In the genomic region with DNA sequence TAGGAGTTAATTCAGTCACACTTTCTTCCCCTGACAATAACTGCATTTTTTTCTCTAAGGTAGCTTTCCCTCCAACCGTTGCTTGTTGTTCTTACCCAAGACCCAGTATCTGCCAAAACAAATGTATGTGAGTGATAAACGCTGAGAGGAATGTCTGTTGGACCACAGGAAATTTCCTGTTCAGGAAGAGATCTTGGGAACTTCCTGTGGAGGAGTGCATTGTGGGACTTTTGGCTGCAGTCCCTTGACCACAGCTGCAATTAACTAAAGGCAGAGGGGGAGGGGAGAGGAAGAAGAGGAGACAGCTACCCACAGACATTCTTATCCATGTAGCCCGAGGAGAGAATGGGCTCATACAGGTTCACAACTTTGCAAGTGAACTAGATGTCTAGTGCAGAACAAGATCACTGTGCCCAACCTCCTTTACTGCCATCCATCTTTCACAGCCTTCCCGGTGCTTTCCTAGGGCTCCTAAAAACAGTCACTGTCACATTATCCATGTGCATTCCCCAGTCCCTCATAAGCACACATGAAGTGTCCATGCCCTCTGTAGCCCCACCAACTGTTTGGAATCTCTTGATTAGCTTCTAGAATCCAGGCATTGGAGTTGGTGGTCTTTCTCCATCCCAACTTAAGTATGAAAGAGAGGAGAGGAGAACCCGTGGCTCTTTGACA, we compare ENCODE assay signal across 9 cellular contexts.
A peak's percentile ranks its signal among the peaks of the same experiment; 100 is the strongest.
DNase-seq lines count a peak whose midpoint lies in the region; ATAC-seq and TF ChIP-seq lines count a peak whose summit lies in the region.
"Had no signal": no experiment of that assay in that cellular context is flagged by ENCODE, and none has a peak within 500 bp of the region (broad histone marks: within the 10 kb centered on the region; RNA-seq: fewer than 3 reads in every experiment).

No MANE protein-coding gene starts in this region.

- TF ChIP-seq CTCF in fibroblast of pulmonary artery (IDR thresholded peaks at IDR 0.05; ENCODE audit: low read length, missing control alignments): no peak

- H3K36me3 ChIP-seq in thymus (ENCODE audit: control insufficient read depth, insufficient read depth): peaks cover 8% of the 10 kb centered on the region

- H3K4me1 ChIP-seq in thymus (ENCODE audit: control insufficient read depth, insufficient read depth, low read length): peaks cover 37% of the 10 kb centered on the region

- H3K9me3 Mint-ChIP-seq in activated CD4-positive, alpha-beta memory T cell treated with anti-CD3 and anti-CD28 coated beads, Interleukin-2, amount 10 ng/mL, durations not matched to agents 7 days and 5 days: peaks cover 3% of the 10 kb centered on the region
- no peaks in the 10 kb centered on the region for H3K9me3 Mint-ChIP-seq in activated CD4-positive, alpha-beta memory T cell treated with anti-CD3 and anti-CD28 coated beads for 36 hours

- ATAC-seq in GM18858 (IDR thresholded peaks at IDR 0.05; ENCODE audit: unreplicated experiment): no peak

- no peaks in the 10 kb centered on the region for H3K27me3 ChIP-seq in thymus (ENCODE audit: control insufficient read depth, insufficient read depth)

- H3K9me3 ChIP-seq in thymus (ENCODE audit: control insufficient read depth): no peaks in the 10 kb centered on the region

- H3K4me3 Mint-ChIP-seq in activated CD4-positive, alpha-beta memory T cell treated with anti-CD3 and anti-CD28 coated beads, Interleukin-2, amount 10 ng/mL, durations not matched to agents 7 days and 5 days: no peak overlapping the region
- H3K4me3 Mint-ChIP-seq in activated CD4-positive, alpha-beta memory T cell treated with anti-CD3 and anti-CD28 coated beads for 36 hours: no peak overlapping the region

- peak overlapping the region; percentile 64 for H3K27ac Mint-ChIP-seq in activated CD4-positive, alpha-beta memory T cell treated with anti-CD3 and anti-CD28 coated beads, Interleukin-2, amount 10 ng/mL, durations not matched to agents 7 days and 5 days
- no peak overlapping the region for H3K27ac Mint-ChIP-seq in activated CD4-positive, alpha-beta memory T cell treated with anti-CD3 and anti-CD28 coated beads for 36 hours

- WGBS in thymus: 18% methylated on average over 5 of the region's 5 CpGs

- H3K4me3 ChIP-seq in fibroblast of pulmonary artery (replicated peaks; ENCODE audit: low read depth, low read length): no peak overlapping the region
- H3K4me3 ChIP-seq in thymus (ENCODE audit: low read length): no peak overlapping the region

- DNase-seq in activated CD4-positive, alpha-beta memory T cell treated with anti-CD3 and anti-CD28 coated beads, Interleukin-2, amount 10 ng/mL, durations not matched to agents 7 days and 5 days: no peak
- no peak for DNase-seq in activated CD4-positive, alpha-beta memory T cell treated with anti-CD3 and anti-CD28 coated beads for 36 hours
- DNase-seq in SKM-1 (lab: John Stamatoyannopoulos, UW; ENCODE audit: unreplicated experiment): peak; percentile 47
- peak; percentile 97 for DNase-seq in fibroblast of pulmonary artery (ENCODE audit: low read depth)
- no peak for DNase-seq in NCI-H1694 (lab: John Stamatoyannopoulos, UW)
- DNase-seq in HEK293T (ENCODE audit: extremely low spot score): no peak
- DNase-seq: T-helper 9 cell had no signal

- CTCF ChIA-PET in activated CD4-positive, alpha-beta memory T cell treated with anti-CD3 and anti-CD28 coated beads, Interleukin-2, amount 10 ng/mL, durations not matched to agents 7 days and 5 days (lab: Charles Lee): no interaction called here
- CTCF ChIA-PET in activated CD4-positive, alpha-beta memory T cell treated with anti-CD3 and anti-CD28 coated beads for 36 hours (lab: Charles Lee): interaction anchor here (0.7 kb wide), 1 partner anchor 234 kb away, joined by 3 read pairs; no protein-coding TSS in a partner anchor
- CTCF ChIA-PET in HEK293T (lab: Yijun Ruan, JAX): interaction anchor here (0.6 kb wide), 1 partner anchor 200 kb away, joined by 3 read pairs; no protein-coding TSS in a partner anchor

- peak overlapping the region; percentile 38 for H3K27ac ChIP-seq in thymus (ENCODE audit: low read depth)

- POLR2A ChIA-PET in activated CD4-positive, alpha-beta memory T cell treated with anti-CD3 and anti-CD28 coated beads, Interleukin-2, amount 10 ng/mL, durations not matched to agents 7 days and 5 days (lab: Charles Lee): interaction anchor here (0.9 kb wide), 1 partner anchor 11 kb away, joined by 4 read pairs; no protein-coding TSS in a partner anchor
- POLR2A ChIA-PET in activated CD4-positive, alpha-beta memory T cell treated with anti-CD3 and anti-CD28 coated beads for 36 hours (lab: Charles Lee): no interaction called here
- POLR2A ChIA-PET in HEK293T (lab: Yijun Ruan, JAX): no interaction called here

- peaks cover 32% of the 10 kb centered on the region for H3K4me1 Mint-ChIP-seq in activated CD4-positive, alpha-beta memory T cell treated with anti-CD3 and anti-CD28 coated beads, Interleukin-2, amount 10 ng/mL, durations not matched to agents 7 days and 5 days
- H3K4me1 Mint-ChIP-seq in activated CD4-positive, alpha-beta memory T cell treated with anti-CD3 and anti-CD28 coated beads for 36 hours (ENCODE audit: low read depth): peaks cover 54% of the 10 kb centered on the region

- no peaks in the 10 kb centered on the region for H3K27me3 Mint-ChIP-seq in activated CD4-positive, alpha-beta memory T cell treated with anti-CD3 and anti-CD28 coated beads, Interleukin-2, amount 10 ng/mL, durations not matched to agents 7 days and 5 days
- H3K27me3 Mint-ChIP-seq in activated CD4-positive, alpha-beta memory T cell treated with anti-CD3 and anti-CD28 coated beads for 36 hours: no peaks in the 10 kb centered on the region

- H3K36me3 Mint-ChIP-seq in activated CD4-positive, alpha-beta memory T cell treated with anti-CD3 and anti-CD28 coated beads, Interleukin-2, amount 10 ng/mL, durations not matched to agents 7 days and 5 days (ENCODE audit: low read depth): peaks cover 30% of the 10 kb centered on the region
- peaks cover 24% of the 10 kb centered on the region for H3K36me3 Mint-ChIP-seq in activated CD4-positive, alpha-beta memory T cell treated with anti-CD3 and anti-CD28 coated beads for 36 hours

- intact Hi-C loops in activated CD4-positive, alpha-beta memory T cell treated with anti-CD3 and anti-CD28 coated beads for 36 hours (cut with micrococcal nuclease): no loop called here

TF ChIP-seq in HEK293T, 16 proteins besides CTCF, POLR2A, EP300 and RAD21:
- TF ChIP-seq BHLHE40 (IDR thresholded peaks at IDR 0.05; ENCODE audit: borderline replicate concordance): no peak
- no peak for TF ChIP-seq FOXK2 (IDR thresholded peaks at IDR 0.05)
- no peak for TF ChIP-seq L3MBTL2 (conservative IDR thresholded peaks at IDR 0.05)
- no peak for TF ChIP-seq SP1 (IDR thresholded peaks at IDR 0.05)
- TF ChIP-seq ELF4 (IDR thresholded peaks at IDR 0.05): no peak
- TF ChIP-seq LEF1 (IDR thresholded peaks at IDR 0.05; ENCODE audit: borderline replicate concordance): no peak
- no peak for TF ChIP-seq TARDBP (IDR thresholded peaks at IDR 0.05)
- TF ChIP-seq, protein P1, sequence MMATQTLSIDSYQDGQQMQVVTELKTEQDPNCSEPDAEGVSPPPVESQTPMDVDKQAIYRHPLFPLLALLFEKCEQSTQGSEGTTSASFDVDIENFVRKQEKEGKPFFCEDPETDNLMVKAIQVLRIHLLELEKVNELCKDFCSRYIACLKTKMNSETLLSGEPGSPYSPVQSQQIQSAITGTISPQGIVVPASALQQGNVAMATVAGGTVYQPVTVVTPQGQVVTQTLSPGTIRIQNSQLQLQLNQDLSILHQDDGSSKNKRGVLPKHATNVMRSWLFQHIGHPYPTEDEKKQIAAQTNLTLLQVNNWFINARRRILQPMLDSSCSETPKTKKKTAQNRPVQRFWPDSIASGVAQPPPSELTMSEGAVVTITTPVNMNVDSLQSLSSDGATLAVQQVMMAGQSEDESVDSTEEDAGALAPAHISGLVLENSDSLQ (IDR thresholded peaks at IDR 0.05): no peak
- TF ChIP-seq ARNT (IDR thresholded peaks at IDR 0.05): no peak

Comparison
In these comparisons a context has a peak if more than half of its experiments do, and no peak if none do; other contexts are left out.
1. DNase-seq: peak in SKM-1 (single experiment) and fibroblast of pulmonary artery (single experiment); none in activated CD4-positive, alpha-beta memory T cell treated with anti-CD3 and anti-CD28 coated beads, Interleukin-2, amount 10 ng/mL, durations not matched to agents 7 days and 5 days (single experiment), activated CD4-positive, alpha-beta memory T cell treated with anti-CD3 and anti-CD28 coated beads for 36 hours (single experiment), NCI-H1694 (single experiment) and HEK293T (single experiment).